Comparison of ENCODE assay signal across 10 cellular contexts in genomic region chr9:32395483-32396216, GRCh38. TPM values are rescaled to one million over a fixed set of nuclear protein-coding genes. Genes with fewer than 3 reads are reported as not detected.
DNase-seq lines count a peak whose midpoint lies in the region; ATAC-seq and TF ChIP-seq lines count a peak whose summit lies in the region.
"Had no signal": no experiment of that assay in that cellular context is flagged by ENCODE, and none has a peak within 500 bp of the region (broad histone marks: within the 10 kb centered on the region; RNA-seq: fewer than 3 reads in every experiment).

No MANE protein-coding gene starts in this region.

- H3K4me3 ChIP-seq in cardiac fibroblast (replicated peaks in 1 of 2; ENCODE audit: low read depth in 2 of 2, low read length in 2 of 2) = no peak overlapping the region
- H3K4me3 ChIP-seq in tibial nerve = no peak overlapping the region
- H3K4me3 ChIP-seq: GM12878 had no signal

- ATAC-seq in HG03520 (IDR thresholded peaks at IDR 0.05; ENCODE audit: unreplicated experiment) = no peak
- ATAC-seq: GM12878 had no signal

- H3K27ac ChIP-seq in tibial nerve = peak overlapping the region; percentile 4 to 82 (median 40)

- no peak overlapping the region for H3K4me3 Mint-ChIP-seq in activated T-cell treated with anti-CD3 and anti-CD28 coated beads, Interleukin-2, amount 50 U/mL, for 24 hours

- H3K27me3 Mint-ChIP-seq in activated T-cell treated with anti-CD3 and anti-CD28 coated beads, Interleukin-2, amount 50 U/mL, for 24 hours = no peaks in the 10 kb centered on the region

- WGBS in tibial nerve, 2 donors = 12 to 29% methylated on average over 7 of the region's 7 CpGs

- no peaks in the 10 kb centered on the region for H3K9me3 ChIP-seq in tibial nerve

- H3K27ac Mint-ChIP-seq in activated T-cell treated with anti-CD3 and anti-CD28 coated beads, Interleukin-2, amount 50 U/mL, for 24 hours = no peak overlapping the region

- peak; percentile 93 for DNase-seq in HS-5 (ENCODE audit: low read depth)
- peak; percentile 94 to 98 for DNase-seq in cardiac fibroblast (ENCODE audit: low read depth in 2 of 2)
- DNase-seq in kidney glomerular epithelial cell (lab: John Stamatoyannopoulos, UW) = peak; percentile 49
- DNase-seq in tibial nerve (ENCODE audit: low spot score in 2 of 2) = peak; percentile 51 to 70
- DNase-seq in activated T-cell treated with anti-CD3 and anti-CD28 coated beads, Interleukin-2, amount 50 U/mL, for 24 hours = no peak
- DNase-seq in NOMO-1 treated with DMSO at 0.1 percent for 48 hours (lab: John Stamatoyannopoulos, UW; ENCODE audit: unreplicated experiment) = no peak
- no peak for DNase-seq in islet precursor cell
- DNase-seq: NCI-H1417 treated with DMSO at 0.1 percent for 48 hours had no signal

- no peaks in the 10 kb centered on the region for H3K36me3 ChIP-seq in tibial nerve

- TF ChIP-seq EP300 in tibial nerve (IDR thresholded peaks at IDR 0.05) = peak; percentile 9 to 84

- H3K4me1 ChIP-seq in tibial nerve = peaks cover 0 to 56% (median 13%) of the 10 kb centered on the region in 4 donors

- no peak for TF ChIP-seq POLR2A in tibial nerve (IDR thresholded peaks at IDR 0.05)

- H3K9me3 Mint-ChIP-seq in activated T-cell treated with anti-CD3 and anti-CD28 coated beads, Interleukin-2, amount 50 U/mL, for 24 hours = no peaks in the 10 kb centered on the region

- no peaks in the 10 kb centered on the region for H3K4me1 Mint-ChIP-seq in activated T-cell treated with anti-CD3 and anti-CD28 coated beads, Interleukin-2, amount 50 U/mL, for 24 hours (ENCODE audit: low read depth)

- TF ChIP-seq CTCF in cardiac fibroblast (IDR thresholded peaks at IDR 0.05; ENCODE audit: low read depth, low read length) (peak; percentile 40), tibial nerve (IDR thresholded peaks at IDR 0.05) (peak in 1 of 5 experiments; percentile 6)

- H3K27me3 ChIP-seq in tibial nerve = no peaks in the 10 kb centered on the region

- no peaks in the 10 kb centered on the region for H3K36me3 Mint-ChIP-seq in activated T-cell treated with anti-CD3 and anti-CD28 coated beads, Interleukin-2, amount 50 U/mL, for 24 hours (ENCODE audit: low read depth)

RNA-seq across cellular contexts. Expression of gene ACO1, which starts 11.2 kb away (rescaled TPM):
- total RNA-seq in tibial nerve = 10 to 100 TPM; 33.7 to 62.4 (median 45.4) TPM

Comparison
In these comparisons a context has a peak if more than half of its experiments do, and no peak if none do; other contexts are left out.
1. DNase-seq: peak in HS-5 (single experiment), cardiac fibroblast (2 of 2), kidney glomerular epithelial cell (single experiment) and tibial nerve (2 of 2); none in activated T-cell treated with anti-CD3 and anti-CD28 coated beads, Interleukin-2, amount 50 U/mL, for 24 hours (single experiment), NOMO-1 treated with DMSO at 0.1 percent for 48 hours (single experiment) and islet precursor cell (single experiment).